ENCODE assay signal across 1 cellular context in genomic region chr3:42159706-42160472, GRCh38.
TF ChIP-seq lines count a peak whose summit lies in the region.

No MANE protein-coding gene starts in this region.

TF ChIP-seq in H1, 55 proteins besides CTCF, POLR2A, EP300 and RAD21 (continued from another document):
- no peak for TF ChIP-seq CHD7 (IDR thresholded peaks at IDR 0.05; ENCODE audit: insufficient replicate concordance, low read length)
- TF ChIP-seq BCL11A (IDR thresholded peaks at IDR 0.05; ENCODE audit: low read depth in 2 of 2, low read length in 2 of 2): no peak
- TF ChIP-seq SIN3A (conservative IDR thresholded peaks at IDR 0.05 in 1 of 2, IDR thresholded peaks at IDR 0.05 in 1 of 2; ENCODE audit: low read depth in 1 of 2, low read length in 2 of 2): peak; percentile 74 to 84; a peak in 3 of 4 replicates
- TF ChIP-seq TAF1 (IDR thresholded peaks at IDR 0.05; ENCODE audit: low read depth, low read length): peak; percentile 64
- TF ChIP-seq MAFK (IDR thresholded peaks at IDR 0.05; ENCODE audit: low read depth, low read length): no peak
- peak; percentile 69 for TF ChIP-seq ASH2L (IDR thresholded peaks at IDR 0.05; ENCODE audit: low read length)
- peak; percentile 92 for TF ChIP-seq TCF12 (IDR thresholded peaks at IDR 0.05; ENCODE audit: low read depth, low read length)
- TF ChIP-seq CTBP2 (IDR thresholded peaks at IDR 0.05; ENCODE audit: borderline replicate concordance, insufficient read depth, insufficient read length, low read length): no peak
- TF ChIP-seq EZH2 (IDR thresholded peaks at IDR 0.05; ENCODE audit: low read depth, low read length, severe bottlenecking): no peak
- no peak for TF ChIP-seq GTF2F1 (IDR thresholded peaks at IDR 0.05; ENCODE audit: borderline replicate concordance, low read depth, low read length)
- TF ChIP-seq TBP (IDR thresholded peaks at IDR 0.05; ENCODE audit: low read depth, low read length): no peak; the same call in none of the 2 replicates
- TF ChIP-seq RFX5 (IDR thresholded peaks at IDR 0.05; ENCODE audit: borderline replicate concordance, low read depth, low read length): no peak
- no peak for TF ChIP-seq RNF2 (IDR thresholded peaks at IDR 0.05; ENCODE audit: borderline replicate concordance, low read depth, low read length, missing control alignments, poor library complexity, severe bottlenecking)
- TF ChIP-seq HDAC6 (IDR thresholded peaks at IDR 0.05; ENCODE audit: low read depth, low read length): no peak
- no peak for TF ChIP-seq CREB1 (IDR thresholded peaks at IDR 0.05)
- no peak for TF ChIP-seq SIRT6 (IDR thresholded peaks at IDR 0.05; ENCODE audit: low read length)
- no peak for TF ChIP-seq E2F6 (IDR thresholded peaks at IDR 0.05)
- TF ChIP-seq SP4 (IDR thresholded peaks at IDR 0.05; ENCODE audit: low read length): 0 out of 2 replicates have a peak, but pooled peaks have one; percentile 64
- no peak for TF ChIP-seq USF2 (IDR thresholded peaks at IDR 0.05; ENCODE audit: low read length)
- TF ChIP-seq GABPA (IDR thresholded peaks at IDR 0.05; ENCODE audit: borderline replicate concordance, insufficient read depth, low read length): no peak
- TF ChIP-seq MAX (IDR thresholded peaks at IDR 0.05): no peak
- no peak for TF ChIP-seq ATF3 (IDR thresholded peaks at IDR 0.05; ENCODE audit: insufficient read depth, low read depth, low read length)
- TF ChIP-seq ZNF274 (IDR thresholded peaks at IDR 0.05; ENCODE audit: borderline replicate concordance, extremely low read depth, low read length): no peak
- no peak for TF ChIP-seq JUN (IDR thresholded peaks at IDR 0.05; ENCODE audit: low read depth, low read length)
- no peak for TF ChIP-seq SUZ12 (IDR thresholded peaks at IDR 0.05; ENCODE audit: low read length)
- TF ChIP-seq CEBPB (IDR thresholded peaks at IDR 0.05; ENCODE audit: low read depth, low read length): no peak
- TF ChIP-seq HDAC2 (IDR thresholded peaks at IDR 0.05; ENCODE audit: borderline replicate concordance in 1 of 2, low read depth in 2 of 2, low read length in 2 of 2): peak in 1 of 2 experiments; percentile 41; a peak in 1 of 4 replicates
- no peak for TF ChIP-seq EGR1 (IDR thresholded peaks at IDR 0.05; ENCODE audit: borderline replicate concordance, low read depth, low read length)
- no peak for TF ChIP-seq TEAD4 (IDR thresholded peaks at IDR 0.05; ENCODE audit: low read depth, low read length)
- no peak for TF ChIP-seq CBX5 (IDR thresholded peaks at IDR 0.05; ENCODE audit: low read depth, low read length)
- TF ChIP-seq CBX8 (IDR thresholded peaks at IDR 0.05; ENCODE audit: borderline replicate concordance, low read depth, low read length): no peak
- no peak for TF ChIP-seq ATF2 (IDR thresholded peaks at IDR 0.05; ENCODE audit: low read length)
- TF ChIP-seq NANOG (IDR thresholded peaks at IDR 0.05; ENCODE audit: insufficient read depth, low read depth, low read length, poor library complexity, severe bottlenecking): no peak
- no peak for TF ChIP-seq SAP30 (IDR thresholded peaks at IDR 0.05; ENCODE audit: insufficient read depth, insufficient replicate concordance, low read length)
- TF ChIP-seq KDM4A (IDR thresholded peaks at IDR 0.05; ENCODE audit: low read depth, low read length, severe bottlenecking): peak; percentile 53
- no peak for TF ChIP-seq FOSL1 (IDR thresholded peaks at IDR 0.05; ENCODE audit: insufficient read depth, low read depth, low read length)
- no peak for TF ChIP-seq RBBP5 (IDR thresholded peaks at IDR 0.05; ENCODE audit: borderline replicate concordance, low read depth, low read length)
- no peak for TF ChIP-seq BRCA1 (IDR thresholded peaks at IDR 0.05; ENCODE audit: low read depth, low read length)
- TF ChIP-seq JUND (IDR thresholded peaks at IDR 0.05; ENCODE audit: low read length): peak; percentile 82
- TF ChIP-seq BACH1 (IDR thresholded peaks at IDR 0.05; ENCODE audit: low read length): no peak
- no peak for TF ChIP-seq CHD2 (IDR thresholded peaks at IDR 0.05; ENCODE audit: low read length)
- TF ChIP-seq TAF7 (optimal IDR thresholded peaks at IDR 0.05; ENCODE audit: borderline replicate concordance, low read depth, low read length): no peak
- TF ChIP-seq POU5F1 (IDR thresholded peaks at IDR 0.05; ENCODE audit: low read depth, low read length): no peak
- TF ChIP-seq KDM5A (IDR thresholded peaks at IDR 0.05; ENCODE audit: low read length): no peak
- TF ChIP-seq CHD1 (IDR thresholded peaks at IDR 0.05; ENCODE audit: low read depth, low read length): peak; percentile 80
- no peak for TF ChIP-seq KDM1A (IDR thresholded peaks at IDR 0.05; ENCODE audit: borderline replicate concordance, low read length)
- no peak for TF ChIP-seq PHF8 (conservative IDR thresholded peaks at IDR 0.05; ENCODE audit: low read depth, low read length)
- TF ChIP-seq RXRA (IDR thresholded peaks at IDR 0.05; ENCODE audit: insufficient read depth, low read depth, low read length): no peak
- TF ChIP-seq POLR2AphosphoS5 (IDR thresholded peaks at IDR 0.05; ENCODE audit: low read depth, low read length): peak; percentile 67
- TF ChIP-seq SIX5 (IDR thresholded peaks at IDR 0.05; ENCODE audit: low read depth, low read length): 0 out of 2 replicates have a peak, but pooled peaks have one; percentile 9
- TF ChIP-seq SRF (IDR thresholded peaks at IDR 0.05; ENCODE audit: low read depth, low read length): no peak
- no peak for TF ChIP-seq YY1 (IDR thresholded peaks at IDR 0.05; ENCODE audit: low read depth, low read length)
- TF ChIP-seq NRF1 (IDR thresholded peaks at IDR 0.05; ENCODE audit: low read depth, low read length): no peak
